Comparison of ENCODE assay signal across 15 cellular contexts in genomic region chr1:186008920-186009737, GRCh38.
A peak's percentile ranks its signal among the peaks of the same experiment; 100 is the strongest.
DNase-seq lines count a peak whose midpoint lies in the region; ATAC-seq and TF ChIP-seq lines count a peak whose summit lies in the region.
"Had no signal": no experiment of that assay in that cellular context is flagged by ENCODE, and none has a peak within 500 bp of the region (broad histone marks: within the 10 kb centered on the region; RNA-seq: fewer than 3 reads in every experiment).

No MANE protein-coding gene starts in this region.

- H3K9me2 ChIP-seq in GM23248 (ENCODE audit: insufficient read depth), result no peaks in the 10 kb centered on the region

- peak; percentile 67 for DNase-seq in GM23248
- DNase-seq in cardiac fibroblast (ENCODE audit: low read depth in 2 of 2), result peak; percentile 82 to 88
- DNase-seq in iris pigment epithelial cell (ENCODE audit: low read depth), result peak; percentile 33
- DNase-seq in DMS53 treated with DMSO at 0.1 percent for 48 hours (lab: John Stamatoyannopoulos, UW; ENCODE audit: unreplicated experiment), result no peak
- no peak for DNase-seq in epidermal melanocyte (ENCODE audit: insufficient read length, low spot score)
- DNase-seq: activated CD4-positive, alpha-beta T cell treated with anti-CD3 and anti-CD28 coated beads for 4 hours; DND-41; NCI-H1694; pancreas; SHP77 treated with DMSO at 0.1 percent for 48 hours; spleen; transverse colon had no signal

- H4K20me1 ChIP-seq in BLaER1 treated with 17β-estradiol and CSF1 and Interleukin-3, amounts not matched to agents 10 nM and 100 nM, result no peaks in the 10 kb centered on the region
- H4K20me1 ChIP-seq in GM23248 (ENCODE audit: insufficient read depth), result no peaks in the 10 kb centered on the region

- ATAC-seq in HG03378 (IDR thresholded peaks at IDR 0.05; ENCODE audit: unreplicated experiment), result no peak
- ATAC-seq: pancreas; stimulated activated memory B cell treated with anti-CD40 and anti-IgM and Interleukin-4, amounts not matched to agents 10 μg/mL and 1 μg/mL and 100 μg/mL, for 72 hours had no signal

- no peak overlapping the region for H3K4me3 ChIP-seq in BLaER1 treated with 17β-estradiol and CSF1 and Interleukin-3, amounts not matched to agents 10 nM and 100 nM
- no peak overlapping the region for H3K4me3 ChIP-seq in GM23248
- no peak overlapping the region for H3K4me3 ChIP-seq in cardiac fibroblast (replicated peaks in 1 of 2; ENCODE audit: low read depth in 2 of 2, low read length in 2 of 2)
- H3K4me3 ChIP-seq: pancreas, spleen, transverse colon had no signal

- no peaks in the 10 kb centered on the region for H3K79me2 ChIP-seq in GM23248 (ENCODE audit: insufficient read depth)

- TF ChIP-seq CTCF in cardiac fibroblast (IDR thresholded peaks at IDR 0.05; ENCODE audit: low read depth, low read length), result no peak

- H3K9ac ChIP-seq in BLaER1 treated with 17β-estradiol and CSF1 and Interleukin-3, amounts not matched to agents 10 nM and 100 nM, result no peak overlapping the region
- no peak overlapping the region for H3K9ac ChIP-seq in GM23248

- H3K4me1 ChIP-seq in BLaER1 treated with 17β-estradiol and CSF1 and Interleukin-3, amounts not matched to agents 10 nM and 100 nM, result peaks cover 0 to 17% (median 6%) of the 10 kb centered on the region in 10 experiments; a peak in 11 of 20 replicates
- peaks cover 14% of the 10 kb centered on the region; the same call in 1 of the 2 replicates for H3K4me1 ChIP-seq in GM23248 (ENCODE audit: insufficient read depth)
- H3K4me1 ChIP-seq: pancreas, transverse colon had no signal

- no peaks in the 10 kb centered on the region for H3K36me3 ChIP-seq in BLaER1 treated with 17β-estradiol and CSF1 and Interleukin-3, amounts not matched to agents 10 nM and 100 nM
- no peaks in the 10 kb centered on the region for H3K36me3 ChIP-seq in GM23248 (ENCODE audit: low read depth)
- H3K36me3 ChIP-seq: pancreas, spleen, transverse colon had no signal

- WGBS in GM23248 (ENCODE audit: low coverage in 1 of 2, low lambda C conversion rate in 2 of 2, missing lambda C conversion rate in 2 of 2), 2 experiments, result 81 to 85% methylated on average over 1 of the region's 1 CpG

- H3K4me2 ChIP-seq in BLaER1 treated with 17β-estradiol and CSF1 and Interleukin-3, amounts not matched to agents 10 nM and 100 nM, result peak overlapping the region in 6 of 11 experiments; percentile 29 to 74 (median 52); a peak in 10 of 22 replicates
- H3K4me2 ChIP-seq in GM23248 (ENCODE audit: unreplicated experiment), result no peak overlapping the region

- no peaks in the 10 kb centered on the region for H3F3A ChIP-seq in GM23248 (ENCODE audit: insufficient read depth)

- no peaks in the 10 kb centered on the region for H3K27me3 ChIP-seq in BLaER1 treated with 17β-estradiol and CSF1 and Interleukin-3, amounts not matched to agents 10 nM and 100 nM
- no peaks in the 10 kb centered on the region for H3K27me3 ChIP-seq in GM23248 (replicated peaks; ENCODE audit: insufficient read depth)
- H3K27me3 ChIP-seq: pancreas, spleen, transverse colon had no signal

- in situ Hi-C loops in GM23248 (cut with MboI), result no loop called here

- no peak overlapping the region for H2AFZ ChIP-seq in GM23248

- H3K9me3 ChIP-seq in BLaER1 treated with 17β-estradiol and CSF1 and Interleukin-3, amounts not matched to agents 10 nM and 100 nM (replicated peaks in 1 of 11), result no peaks in the 10 kb centered on the region
- no peaks in the 10 kb centered on the region for H3K9me3 ChIP-seq in GM23248 (ENCODE audit: low read depth)
- H3K9me3 ChIP-seq: pancreas, spleen, transverse colon had no signal

- peak overlapping the region in 1 of 11 experiments; percentile 23; a peak in 2 of 22 replicates for H3K27ac ChIP-seq in BLaER1 treated with 17β-estradiol and CSF1 and Interleukin-3, amounts not matched to agents 10 nM and 100 nM
- H3K27ac ChIP-seq in GM23248, result no peak overlapping the region
- H3K27ac ChIP-seq: pancreas, spleen, transverse colon had no signal

Comparison
In these comparisons a context has a peak if more than half of its experiments do, and no peak if none do; other contexts are left out.
1. DNase-seq: peak in GM23248 (single experiment), cardiac fibroblast (2 of 2) and iris pigment epithelial cell (single experiment); none in DMS53 treated with DMSO at 0.1 percent for 48 hours (single experiment) and epidermal melanocyte (single experiment).